ENCODE assay signal across 12 cellular contexts in genomic region chr3:105844713-105845112, GRCh38.
"Had no signal": no experiment of that assay in that cellular context is flagged by ENCODE, and none has a peak within 500 bp of the region (broad histone marks: within the 10 kb centered on the region; RNA-seq: fewer than 3 reads in every experiment).

No MANE protein-coding gene starts in this region.

- ATAC-seq: T-helper 17 cell had no signal

- H3K4me3 Mint-ChIP-seq: naive B cell, T-helper 17 cell had no signal

- DNase-seq: activated CD4-positive, alpha-beta T cell treated with anti-CD3 and anti-CD28 coated beads, Interleukin-2, amount 50 U/mL, for 4 hours; activated CD4-positive, CD25-positive, alpha-beta regulatory T cell; activated gamma-delta T cell treated with Interleukin-2 at 50 U/mL for 16 hours; activated T-cell treated with anti-CD3 and anti-CD28 coated beads, Interleukin-2, amount 50 U/mL, for 48 hours; effector CD4-positive, alpha-beta T cell; naive B cell; occipital lobe; psoas muscle; stimulated activated CD4-positive, alpha-beta T cell treated with anti-CD3 and anti-CD28 coated beads, Interleukin-4, amount 100 ng/mL, for 24 hours; stomach; T-helper 17 cell had no signal

- H3K9me3 Mint-ChIP-seq: naive B cell had no signal

- H3K27ac Mint-ChIP-seq: naive B cell had no signal

- H3K27me3 Mint-ChIP-seq: naive B cell, T-helper 17 cell had no signal

- FAIRE-seq: TTC549 had no signal
